8 cellular contexts compared by ENCODE assay signal in genomic region chr18:26089247-26090129, GRCh38. TPM values are rescaled to one million over a fixed set of nuclear protein-coding genes. Genes with fewer than 3 reads are reported as not detected.
DNase-seq lines count a peak whose midpoint lies in the region; ATAC-seq and TF ChIP-seq lines count a peak whose summit lies in the region.

No MANE protein-coding gene starts in this region.

- dilution Hi-C loops in IMR-90 (cut with HindIII; ENCODE audit: low sequenced_read_pairs, unreplicated experiment) = no loop called here

- peak overlapping the region; percentile 64 for H3K4ac ChIP-seq in IMR-90 (ENCODE audit: low read depth, low read length)

- peak overlapping the region; percentile 91 for H3K4me2 ChIP-seq in IMR-90 (ENCODE audit: low read depth, low read length)

- H3K36me3 ChIP-seq in IMR-90 (ENCODE audit: control insufficient read depth, insufficient read depth, low read length) (peaks cover 6% of the 10 kb centered on the region), esophagus (ENCODE audit: control insufficient read depth in 2 of 2, insufficient read depth in 2 of 2, low read length in 1 of 2) (no peaks in the 10 kb centered on the region)

- peak overlapping the region; percentile 25; the same call in 1 of the 2 replicates for H2AK5ac ChIP-seq in IMR-90 (ENCODE audit: low read depth, low read length)

- H2AFZ ChIP-seq in IMR-90 (replicated peaks; ENCODE audit: low read length, poor library complexity) = peak overlapping the region; percentile 100

- H2AK9ac ChIP-seq in IMR-90 (replicated peaks; ENCODE audit: low read depth, low read length, poor library complexity) = peak overlapping the region; percentile 100

- peak; percentile 2 for ATAC-seq in GM21390 (IDR thresholded peaks at IDR 0.05; ENCODE audit: unreplicated experiment)
- peak; percentile 0; the same call in 1 of the 2 replicates for ATAC-seq in IMR-90 (ENCODE audit: low read depth)
- ATAC-seq in natural killer cell = peak in 2 of 3 donors; percentile 0
- no peak for ATAC-seq in HG03457 (IDR thresholded peaks at IDR 0.05; ENCODE audit: unreplicated experiment)

- no peak overlapping the region for H3K18ac ChIP-seq in IMR-90 (ENCODE audit: low read depth, low read length)

- intact Hi-C loops in IMR-90 (cut with micrococcal nuclease) = no loop called here
- intact Hi-C loops in natural killer cell (cut with micrococcal nuclease) = loop anchor here (5.0 kb wide), 1 partner anchor 88 kb away; no protein-coding TSS in a partner anchor

- DNase-seq in DMS114 treated with DMSO at 0.1 percent for 48 hours (lab: John Stamatoyannopoulos, UW; ENCODE audit: unreplicated experiment) (peak; percentile 17), IMR-90 (peak; percentile 49), natural killer cell (peak; percentile 16), 8988T (no peak)
- DNase-seq in T-helper 2 cell treated with Interferon-gamma antibody and Interleukin-4, amounts not matched to agents 5 μg/mL and 100 μg/mL, for 36 hours (ENCODE audit: low spot score) = no peak

- H3K27ac Mint-ChIP-seq in T-helper 2 cell treated with Interferon-gamma antibody and Interleukin-4, amounts not matched to agents 5 μg/mL and 100 μg/mL, for 36 hours = peak overlapping the region; percentile 92
- H3K27ac Mint-ChIP-seq in natural killer cell = peak overlapping the region; percentile 95 to 96

- no peaks in the 10 kb centered on the region for H3K9me3 Mint-ChIP-seq in T-helper 2 cell treated with Interferon-gamma antibody and Interleukin-4, amounts not matched to agents 5 μg/mL and 100 μg/mL, for 36 hours
- H3K9me3 Mint-ChIP-seq in natural killer cell = no peaks in the 10 kb centered on the region

- peaks cover 16% of the 10 kb centered on the region for H4K20me1 ChIP-seq in IMR-90 (ENCODE audit: insufficient read depth, low read length)

- no peak for TF ChIP-seq POLR2A in IMR-90 (IDR thresholded peaks at IDR 0.05; ENCODE audit: low read depth, low read length)

- H3K23ac ChIP-seq in IMR-90 (ENCODE audit: low read depth, low read length) = peak overlapping the region; percentile 72

- BruUV-seq in IMR-90 (replicated peaks; lab: Mats Ljungman, UMichigan) = no TSS peak

- H3K36me3 Mint-ChIP-seq in T-helper 2 cell treated with Interferon-gamma antibody and Interleukin-4, amounts not matched to agents 5 μg/mL and 100 μg/mL, for 36 hours (ENCODE audit: low read depth) = peaks cover 34% of the 10 kb centered on the region
- H3K36me3 Mint-ChIP-seq in natural killer cell = peaks cover 6% of the 10 kb centered on the region

- H3K56ac ChIP-seq in IMR-90 (ENCODE audit: extremely low read depth, insufficient read depth, low read length) = 0 out of 2 replicates have a peak overlapping the region, but pooled peaks have one; percentile 85

- CTCF ChIA-PET in IMR-90 (lab: Yijun Ruan, JAX) = interaction anchor here (0.7 kb wide), 1 partner anchor 19 kb away, joined by 3 read pairs; no protein-coding TSS in a partner anchor

- POLR2A ChIA-PET in IMR-90 (lab: Charles Lee; ENCODE audit: unreplicated experiment) = no interaction called here

- peaks cover 2 to 37% of the 10 kb centered on the region in 2 experiments; a peak in 2 of 4 replicates for H3K79me1 ChIP-seq in IMR-90 (ENCODE audit: low read depth in 1 of 2, low read length in 2 of 2)

- no peaks in the 10 kb centered on the region; the same call in 1 of the 2 replicates for H3K4me1 ChIP-seq in IMR-90 (ENCODE audit: control insufficient read depth, insufficient read depth, low read length)
- H3K4me1 ChIP-seq in esophagus (ENCODE audit: control insufficient read depth in 2 of 2, insufficient read depth in 2 of 2, low read length in 1 of 2) = no peaks in the 10 kb centered on the region

- H3K9ac ChIP-seq in IMR-90 (ENCODE audit: low read depth, low read length) = peak overlapping the region; percentile 33

- H3K4me1 Mint-ChIP-seq in T-helper 2 cell treated with Interferon-gamma antibody and Interleukin-4, amounts not matched to agents 5 μg/mL and 100 μg/mL, for 36 hours (ENCODE audit: low read depth) = peaks cover 40% of the 10 kb centered on the region
- H3K4me1 Mint-ChIP-seq in natural killer cell = peaks cover 34 to 38% of the 10 kb centered on the region in 2 donors

- H3K27me3 Mint-ChIP-seq in T-helper 2 cell treated with Interferon-gamma antibody and Interleukin-4, amounts not matched to agents 5 μg/mL and 100 μg/mL, for 36 hours (ENCODE audit: low read depth) = no peaks in the 10 kb centered on the region
- H3K27me3 Mint-ChIP-seq in natural killer cell (ENCODE audit: low read depth in 2 of 2) = no peaks in the 10 kb centered on the region

- in situ Hi-C loops in IMR-90 (cut with MboI; ENCODE audit: low sequenced_read_pairs) = no loop called here

- no peak overlapping the region for H2BK15ac ChIP-seq in IMR-90 (ENCODE audit: low read depth, low read length)

- H3K4me3 ChIP-seq in IMR-90 (ENCODE audit: insufficient read depth, low read depth, low read length) = peak overlapping the region; percentile 91
- H3K4me3 ChIP-seq in esophagus (ENCODE audit: low read depth in 1 of 2, low read length in 2 of 2) = peak overlapping the region; percentile 98 to 99

- peak overlapping the region; percentile 29 for H3K14ac ChIP-seq in IMR-90 (replicated peaks; ENCODE audit: low read depth, low read length)

- no peak overlapping the region for H2BK20ac ChIP-seq in IMR-90 (ENCODE audit: low read depth, low read length)

- no peak for TF ChIP-seq CTCF in IMR-90 (conservative IDR thresholded peaks at IDR 0.05; ENCODE audit: low read depth, low read length)
- TF ChIP-seq CTCF in natural killer cell (IDR thresholded peaks at IDR 0.05) = no peak

- WGBS in IMR-90 (ENCODE audit: extremely low coverage in 2 of 2, insufficient read length in 1 of 2), 2 experiments = 3% methylated on average over 15 of the region's 36 CpGs; no CpG with 5 or more reads in 1 of the 2 experiments
- 1% methylated on average over 36 of the region's 36 CpGs for WGBS in esophagus, 2 donors

- H3K27me3 ChIP-seq in IMR-90 (ENCODE audit: control insufficient read depth, insufficient read depth, low read length) = no peaks in the 10 kb centered on the region
- H3K27me3 ChIP-seq in esophagus (ENCODE audit: control insufficient read depth in 1 of 2, insufficient read depth in 2 of 2, low read length in 2 of 2) = no peaks in the 10 kb centered on the region

- H2BK5ac ChIP-seq in IMR-90 (ENCODE audit: low read depth, low read length, poor library complexity, severe bottlenecking) = peak overlapping the region; percentile 55

- H3K9me3 ChIP-seq in IMR-90 (ENCODE audit: control insufficient read depth, insufficient read depth, low read length) = no peaks in the 10 kb centered on the region
- no peaks in the 10 kb centered on the region for H3K9me3 ChIP-seq in esophagus (ENCODE audit: control insufficient read depth in 2 of 2, insufficient read depth in 1 of 2, low read depth in 1 of 2, low read length in 1 of 2)

- no peak overlapping the region for H4K91ac ChIP-seq in IMR-90 (ENCODE audit: insufficient read depth, low read depth, low read length)

- H3K27ac ChIP-seq in IMR-90 (ENCODE audit: insufficient read depth, low read length) = peak overlapping the region; percentile 96
- H3K27ac ChIP-seq in esophagus (ENCODE audit: low read depth in 2 of 2, low read length in 1 of 2) = peak overlapping the region; percentile 100

- H3K9me1 ChIP-seq in IMR-90 (ENCODE audit: insufficient read depth, low read length) = no peaks in the 10 kb centered on the region

- no peak for TF ChIP-seq RAD21 in IMR-90 (IDR thresholded peaks at IDR 0.05; ENCODE audit: low read length)

- 0 out of 2 replicates have a peak overlapping the region, but pooled peaks have one; percentile 3 for H2BK120ac ChIP-seq in IMR-90 (ENCODE audit: low read depth, low read length)

- no peak overlapping the region for H4K5ac ChIP-seq in IMR-90 (ENCODE audit: low read depth, low read length)

- peak overlapping the region in 1 of 2 experiments; percentile 76; a peak in 1 of 4 replicates for H4K8ac ChIP-seq in IMR-90 (ENCODE audit: low read depth in 2 of 2, low read length in 2 of 2)

- H3K4me3 Mint-ChIP-seq in T-helper 2 cell treated with Interferon-gamma antibody and Interleukin-4, amounts not matched to agents 5 μg/mL and 100 μg/mL, for 36 hours = peak overlapping the region; percentile 90
- peak overlapping the region; percentile 93 for H3K4me3 Mint-ChIP-seq in natural killer cell

TF ChIP-seq in IMR-90, 13 proteins besides CTCF, POLR2A, EP300 and RAD21:
- TF ChIP-seq MAZ (IDR thresholded peaks at IDR 0.05; ENCODE audit: borderline replicate concordance, low read depth, low read length) (no peak), FOS (IDR thresholded peaks at IDR 0.05; ENCODE audit: low read depth, low read length) (no peak)

RNA-seq across cellular contexts. Expression of gene SS18, which starts 0.9 kb away (rescaled TPM):
- 171 and 242 TPM in 2 replicates for total RNA-seq in IMR-90 (2012; rRNA removed)
- 112 and 116 TPM in 2 replicates for polyA plus RNA-seq in IMR-90 (2012; rRNA removed)
- polyA plus RNA-seq in IMR-90 (2012; cell fraction: cytosol; rRNA removed) = 33.1 and 53.2 TPM in 2 replicates
- polyA plus RNA-seq in IMR-90 (2012; cell fraction: nucleus; rRNA removed; ENCODE audit: low replicate concordance) = 182 and 391 TPM in 2 replicates
- 10 to 100 TPM; 30.4 to 40.6 TPM for polyA plus RNA-seq in esophagus
- 10 to 100 TPM; 72.2 to 92.2 (median 77.7) TPM for total RNA-seq in natural killer cell

RNA-seq across cellular contexts. Expression of gene PSMA8, which starts 44.2 kb away (rescaled TPM):
- total RNA-seq in IMR-90 (2012; rRNA removed) = not detected in 2 replicates
- polyA plus RNA-seq in IMR-90 (2012; rRNA removed) = not detected in 2 replicates
- not detected in 2 replicates for polyA plus RNA-seq in IMR-90 (2012; cell fraction: cytosol; rRNA removed)
- not detected in 2 replicates for polyA plus RNA-seq in IMR-90 (2012; cell fraction: nucleus; rRNA removed; ENCODE audit: low replicate concordance)
- polyA plus RNA-seq in esophagus = under 1 TPM; 0.04 TPM
- total RNA-seq in natural killer cell = 1 to 10 TPM in 1 of 3 donors, not detected in 2; 1.3 TPM

Comparison
In these comparisons a context has a peak if more than half of its experiments do, and no peak if none do; other contexts are left out.
1. DNase-seq: peak in DMS114 treated with DMSO at 0.1 percent for 48 hours (single experiment), IMR-90 (single experiment) and natural killer cell (single experiment); none in T-helper 2 cell treated with Interferon-gamma antibody and Interleukin-4, amounts not matched to agents 5 μg/mL and 100 μg/mL, for 36 hours (single experiment) and 8988T (single experiment).